Comparison of ENCODE assay signal across 3 cellular contexts in genomic region chr5:7080501-7080900, GRCh38.
TF ChIP-seq lines count a peak whose summit lies in the region.

No MANE protein-coding gene starts in this region.

TF ChIP-seq in SK-N-SH, 30 proteins besides CTCF, POLR2A, EP300 and RAD21:
- TF ChIP-seq YY1 (IDR thresholded peaks at IDR 0.05; ENCODE audit: low read depth) (no peak), JUND (IDR thresholded peaks at IDR 0.05) (no peak), TCF12 (IDR thresholded peaks at IDR 0.05) (no peak), MEF2A (IDR thresholded peaks at IDR 0.05; ENCODE audit: borderline replicate concordance, low read depth) (no peak), ELF1 (IDR thresholded peaks at IDR 0.05) (no peak), NFIC (IDR thresholded peaks at IDR 0.05; ENCODE audit: borderline replicate concordance) (no peak), POLR2AphosphoS5 (IDR thresholded peaks at IDR 0.05; ENCODE audit: low read depth, low read length) (no peak), CHD2 (IDR thresholded peaks at IDR 0.05; ENCODE audit: low read length, partially characterized antibody) (no peak), GABPA (IDR thresholded peaks at IDR 0.05; ENCODE audit: low read depth) (no peak)
- TF ChIP-seq, protein P1, sequence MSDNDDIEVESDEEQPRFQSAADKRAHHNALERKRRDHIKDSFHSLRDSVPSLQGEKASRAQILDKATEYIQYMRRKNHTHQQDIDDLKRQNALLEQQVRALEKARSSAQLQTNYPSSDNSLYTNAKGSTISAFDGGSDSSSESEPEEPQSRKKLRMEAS (IDR thresholded peaks at IDR 0.05; ENCODE audit: low read depth) = no peak
TF ChIP-seq in SK-N-SH: peak in this region for 0.

TF ChIP-seq in SK-N-SH treated with all-trans-retinoic acid at 6 μM for 48 hours, 23 proteins besides CTCF, POLR2A, EP300 and RAD21:
- TF ChIP-seq OSR1 (CRISPR knock-in tag; IDR thresholded peaks at IDR 0.05) (no peak), TOX (CRISPR knock-in tag; IDR thresholded peaks at IDR 0.05; ENCODE audit: borderline replicate concordance) (no peak), SNAI2 (CRISPR knock-in tag; IDR thresholded peaks at IDR 0.05) (no peak), BACH2 (CRISPR knock-in tag; IDR thresholded peaks at IDR 0.05; ENCODE audit: borderline replicate concordance) (no peak), CREB5 (CRISPR knock-in tag; IDR thresholded peaks at IDR 0.05; ENCODE audit: low read depth) (no peak), ZNF8 (CRISPR knock-in tag; IDR thresholded peaks at IDR 0.05) (no peak), ISL1 (CRISPR knock-in tag; IDR thresholded peaks at IDR 0.05) (no peak), CSDC2 (CRISPR knock-in tag; IDR thresholded peaks at IDR 0.05) (no peak), RARB (CRISPR knock-in tag; IDR thresholded peaks at IDR 0.05) (no peak), ZFP30 (CRISPR knock-in tag; IDR thresholded peaks at IDR 0.05) (no peak), ZNF565 (CRISPR knock-in tag; conservative IDR thresholded peaks at IDR 0.05; ENCODE audit: low read depth) (no peak), GLIS3 (CRISPR knock-in tag; IDR thresholded peaks at IDR 0.05) (no peak), POU6F1 (CRISPR knock-in tag; IDR thresholded peaks at IDR 0.05; ENCODE audit: borderline replicate concordance, low read depth) (no peak), ZNF70 (CRISPR knock-in tag; IDR thresholded peaks at IDR 0.05) (no peak), PPARA (CRISPR knock-in tag; IDR thresholded peaks at IDR 0.05; ENCODE audit: borderline replicate concordance) (no peak)
- TF ChIP-seq, protein P2, sequence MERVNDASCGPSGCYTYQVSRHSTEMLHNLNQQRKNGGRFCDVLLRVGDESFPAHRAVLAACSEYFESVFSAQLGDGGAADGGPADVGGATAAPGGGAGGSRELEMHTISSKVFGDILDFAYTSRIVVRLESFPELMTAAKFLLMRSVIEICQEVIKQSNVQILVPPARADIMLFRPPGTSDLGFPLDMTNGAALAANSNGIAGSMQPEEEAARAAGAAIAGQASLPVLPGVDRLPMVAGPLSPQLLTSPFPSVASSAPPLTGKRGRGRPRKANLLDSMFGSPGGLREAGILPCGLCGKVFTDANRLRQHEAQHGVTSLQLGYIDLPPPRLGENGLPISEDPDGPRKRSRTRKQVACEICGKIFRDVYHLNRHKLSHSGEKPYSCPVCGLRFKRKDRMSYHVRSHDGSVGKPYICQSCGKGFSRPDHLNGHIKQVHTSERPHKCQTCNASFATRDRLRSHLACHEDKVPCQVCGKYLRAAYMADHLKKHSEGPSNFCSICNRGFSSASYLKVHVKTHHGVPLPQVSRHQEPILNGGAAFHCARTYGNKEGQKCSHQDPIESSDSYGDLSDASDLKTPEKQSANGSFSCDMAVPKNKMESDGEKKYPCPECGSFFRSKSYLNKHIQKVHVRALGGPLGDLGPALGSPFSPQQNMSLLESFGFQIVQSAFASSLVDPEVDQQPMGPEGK (CRISPR knock-in tag; IDR thresholded peaks at IDR 0.05; ENCODE audit: borderline replicate concordance) = no peak
- TF ChIP-seq, protein P3, sequence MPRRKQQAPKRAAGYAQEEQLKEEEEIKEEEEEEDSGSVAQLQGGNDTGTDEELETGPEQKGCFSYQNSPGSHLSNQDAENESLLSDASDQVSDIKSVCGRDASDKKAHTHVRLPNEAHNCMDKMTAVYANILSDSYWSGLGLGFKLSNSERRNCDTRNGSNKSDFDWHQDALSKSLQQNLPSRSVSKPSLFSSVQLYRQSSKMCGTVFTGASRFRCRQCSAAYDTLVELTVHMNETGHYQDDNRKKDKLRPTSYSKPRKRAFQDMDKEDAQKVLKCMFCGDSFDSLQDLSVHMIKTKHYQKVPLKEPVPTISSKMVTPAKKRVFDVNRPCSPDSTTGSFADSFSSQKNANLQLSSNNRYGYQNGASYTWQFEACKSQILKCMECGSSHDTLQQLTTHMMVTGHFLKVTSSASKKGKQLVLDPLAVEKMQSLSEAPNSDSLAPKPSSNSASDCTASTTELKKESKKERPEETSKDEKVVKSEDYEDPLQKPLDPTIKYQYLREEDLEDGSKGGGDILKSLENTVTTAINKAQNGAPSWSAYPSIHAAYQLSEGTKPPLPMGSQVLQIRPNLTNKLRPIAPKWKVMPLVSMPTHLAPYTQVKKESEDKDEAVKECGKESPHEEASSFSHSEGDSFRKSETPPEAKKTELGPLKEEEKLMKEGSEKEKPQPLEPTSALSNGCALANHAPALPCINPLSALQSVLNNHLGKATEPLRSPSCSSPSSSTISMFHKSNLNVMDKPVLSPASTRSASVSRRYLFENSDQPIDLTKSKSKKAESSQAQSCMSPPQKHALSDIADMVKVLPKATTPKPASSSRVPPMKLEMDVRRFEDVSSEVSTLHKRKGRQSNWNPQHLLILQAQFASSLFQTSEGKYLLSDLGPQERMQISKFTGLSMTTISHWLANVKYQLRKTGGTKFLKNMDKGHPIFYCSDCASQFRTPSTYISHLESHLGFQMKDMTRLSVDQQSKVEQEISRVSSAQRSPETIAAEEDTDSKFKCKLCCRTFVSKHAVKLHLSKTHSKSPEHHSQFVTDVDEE (CRISPR knock-in tag; IDR thresholded peaks at IDR 0.05) = no peak

TF ChIP-seq in H1, 55 proteins besides CTCF, POLR2A, EP300 and RAD21:
- no peak for TF ChIP-seq RBBP5 (IDR thresholded peaks at IDR 0.05; ENCODE audit: borderline replicate concordance, low read depth, low read length)
- TF ChIP-seq ASH2L (IDR thresholded peaks at IDR 0.05; ENCODE audit: low read length) = no peak
- TF ChIP-seq, protein P1 (IDR thresholded peaks at IDR 0.05) = no peak
- TF ChIP-seq POU5F1 (IDR thresholded peaks at IDR 0.05; ENCODE audit: low read depth, low read length) = no peak
TF ChIP-seq in H1: peak in this region for 0.
